Comparison of ENCODE assay signal across 22 cellular contexts in the genomic region with DNA sequence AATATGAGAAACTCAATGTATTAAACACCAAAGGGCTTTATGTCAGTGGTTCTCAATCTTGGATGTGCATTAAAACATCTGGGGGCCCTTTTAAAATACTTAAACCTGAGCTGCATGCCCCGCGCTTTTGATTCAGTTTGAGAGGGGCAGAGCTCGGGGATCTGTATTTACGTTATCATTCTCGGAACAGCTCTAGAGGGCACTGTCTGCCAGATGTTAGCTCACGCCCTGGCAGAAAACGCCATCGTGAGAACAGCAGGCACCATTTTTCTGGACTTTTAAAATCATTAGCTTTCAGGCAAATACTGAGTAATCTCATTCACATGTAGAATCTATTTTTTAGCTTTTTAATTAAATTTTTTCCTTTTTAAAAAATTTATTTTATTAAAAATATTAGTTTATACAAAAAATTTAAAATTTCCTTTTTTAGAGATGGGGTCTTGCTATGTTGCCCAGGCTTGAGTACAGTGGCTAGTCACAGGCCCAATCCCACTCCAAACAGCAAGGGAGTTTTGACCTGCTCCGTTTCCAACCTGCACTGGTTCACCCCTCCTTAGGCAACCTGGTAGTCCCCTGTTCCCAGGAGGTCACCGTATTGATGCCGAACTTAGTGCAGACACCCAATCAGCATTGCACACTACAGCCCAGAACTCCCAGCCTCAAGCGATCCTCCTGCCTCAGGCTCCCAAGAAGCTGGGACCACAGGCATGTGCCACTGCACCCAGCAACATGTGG. TPM values are rescaled to one million over a fixed set of nuclear protein-coding genes. Genes with fewer than 3 reads are reported as not detected.
DNase-seq lines count a peak whose midpoint lies in the region; ATAC-seq, FAIRE-seq and TF ChIP-seq lines count a peak whose summit lies in the region.
"Had no signal": no experiment of that assay in that cellular context is flagged by ENCODE, and none has a peak within 500 bp of the region (broad histone marks: within the 10 kb centered on the region; RNA-seq: fewer than 3 reads in every experiment).

No MANE protein-coding gene starts in this region.

- H3K4me1 ChIP-seq in HepG2 (ENCODE audit: insufficient read depth, low read length) (no peaks in the 10 kb centered on the region), right lobe of liver (no peaks in the 10 kb centered on the region), OCI-LY1 (ENCODE audit: insufficient read depth, low read length, severe bottlenecking) (no peaks in the 10 kb centered on the region)
- H3K4me1 ChIP-seq: heart left ventricle, vagina had no signal

- peak; percentile 60 for TF ChIP-seq RAD21 in HepG2 (CRISPR knock-in tag; IDR thresholded peaks at IDR 0.05)

- H2AFZ ChIP-seq in HepG2 (ENCODE audit: low read length), result no peak overlapping the region
- no peak overlapping the region for H2AFZ ChIP-seq in OCI-LY1 (ENCODE audit: low read length)

- in situ Hi-C loops in HepG2 (cut with HindIII; ENCODE audit: extremely low pct_ligation_motif_present, low pct_unique_long_range_greater_than_20kb), result loop anchor here (25.0 kb wide), 1 partner anchor 196 kb away; a partner anchor contains a TSS

- H4K20me1 ChIP-seq in HepG2 (ENCODE audit: insufficient read depth, low read length) (no peaks in the 10 kb centered on the region), OCI-LY1 (ENCODE audit: insufficient read depth, low read length) (no peaks in the 10 kb centered on the region)

- no peaks in the 10 kb centered on the region for H3K9me3 ChIP-seq in HepG2 (ENCODE audit: low read length)
- no peaks in the 10 kb centered on the region for H3K9me3 ChIP-seq in right lobe of liver
- H3K9me3 ChIP-seq in OCI-LY1 (ENCODE audit: low read length), result no peaks in the 10 kb centered on the region
- H3K9me3 ChIP-seq: heart left ventricle, MG63, vagina had no signal

- no peak overlapping the region for H3K27ac Mint-ChIP-seq in activated CD4-positive, alpha-beta T cell treated with anti-CD3 and anti-CD28 coated beads, Interleukin-2, amount 10 ng/mL, durations not matched to agents 24 days and 14 days
- H3K27ac Mint-ChIP-seq: activated B cell treated with CpG ODN at 0.5 μM for 24 hours; activated CD4-positive, alpha-beta memory T cell treated with anti-CD3 and anti-CD28 coated beads, Interleukin-2, amount 10 ng/mL, durations not matched to agents 7 days and 5 days; effector memory CD8-positive, alpha-beta T cell had no signal

- H3K9ac ChIP-seq in HepG2 (ENCODE audit: insufficient read depth, low read depth, low read length) (no peak overlapping the region), OCI-LY1 (ENCODE audit: low read length) (no peak overlapping the region)

- FAIRE-seq in HepG2 (lab: Jason Lieb, UNC), result no peak

- H3K36me3 Mint-ChIP-seq in activated CD4-positive, alpha-beta T cell treated with anti-CD3 and anti-CD28 coated beads, Interleukin-2, amount 10 ng/mL, durations not matched to agents 24 days and 14 days (ENCODE audit: low read depth), result no peaks in the 10 kb centered on the region

- H3K27ac ChIP-seq in HepG2 (ENCODE audit: extremely low read length, insufficient read depth, low read length) (no peak overlapping the region), right lobe of liver (no peak overlapping the region), OCI-LY1 (ENCODE audit: low read depth, low read length, poor library complexity, severe bottlenecking) (no peak overlapping the region)
- H3K27ac ChIP-seq: heart left ventricle, vagina had no signal

- intact Hi-C loops in HepG2 (cut with micrococcal nuclease; ENCODE audit: unreplicated experiment) (loop anchor here (1.0 kb wide), 1 partner anchor 18 kb away; no protein-coding TSS in a partner anchor), right lobe of liver (cut with DNase I) (no loop called here)
- intact Hi-C loops in activated CD4-positive, alpha-beta T cell treated with anti-CD3 and anti-CD28 coated beads, Interleukin-2, amount 10 ng/mL, durations not matched to agents 24 days and 14 days (cut with micrococcal nuclease), result no loop called here

- H3K4me3 Mint-ChIP-seq in activated CD4-positive, alpha-beta T cell treated with anti-CD3 and anti-CD28 coated beads, Interleukin-2, amount 10 ng/mL, durations not matched to agents 24 days and 14 days, result no peak overlapping the region
- H3K4me3 Mint-ChIP-seq: activated B cell treated with CpG ODN at 0.5 μM for 24 hours; activated CD4-positive, alpha-beta memory T cell treated with anti-CD3 and anti-CD28 coated beads, Interleukin-2, amount 10 ng/mL, durations not matched to agents 7 days and 5 days; effector memory CD8-positive, alpha-beta T cell had no signal

- DNase-seq in HepG2 (ENCODE audit: low spot score) (peak; percentile 39), right lobe of liver (no peak), dermis blood vessel endothelial cell (peak; percentile 7), EL (no peak), middle frontal gyrus (ENCODE audit: extremely low spot score, low spot score) (no peak)
- no peak for DNase-seq in activated CD8-positive, alpha-beta memory T cell treated with anti-CD3 and anti-CD28 coated beads, Interleukin-2, amount 50 U/mL, for 4 hours
- DNase-seq in activated CD4-positive, alpha-beta T cell treated with anti-CD3 and anti-CD28 coated beads, Interleukin-2, amount 10 ng/mL, durations not matched to agents 24 days and 14 days, result no peak
- DNase-seq: activated B cell treated with CpG ODN at 0.5 μM for 24 hours; activated CD4-positive, alpha-beta memory T cell treated with anti-CD3 and anti-CD28 coated beads, Interleukin-2, amount 10 ng/mL, durations not matched to agents 7 days and 5 days; activated naive CD4-positive, alpha-beta T cell treated with anti-CD3 and anti-CD28 coated beads, Interleukin-2, amount 50 U/mL, for 16 hours; activated T-cell treated with anti-CD3 and anti-CD28 coated beads, Interleukin-2, amount 50 U/mL, for 1 hour; cerebellar nuclear complex; effector memory CD8-positive, alpha-beta T cell; GOT3; heart left ventricle; MG63; NCI-H1930; NCI-H510A; OCI-M1; T-helper 2 cell had no signal

- TF ChIP-seq EP300 in HepG2 (IDR thresholded peaks at IDR 0.05; ENCODE audit: low read depth in 2 of 2, low read length in 2 of 2) (no peak), HepG2 (CRISPR knock-in tag; IDR thresholded peaks at IDR 0.05; ENCODE audit: borderline replicate concordance) (no peak)

- peak; percentile 82 for ATAC-seq in HepG2
- no peak for ATAC-seq in right lobe of liver
- ATAC-seq: effector memory CD8-positive, alpha-beta T cell; heart left ventricle had no signal

- H3K4me1 Mint-ChIP-seq in activated CD4-positive, alpha-beta T cell treated with anti-CD3 and anti-CD28 coated beads, Interleukin-2, amount 10 ng/mL, durations not matched to agents 24 days and 14 days, result no peaks in the 10 kb centered on the region
- H3K4me1 Mint-ChIP-seq: activated B cell treated with CpG ODN at 0.5 μM for 24 hours; activated CD4-positive, alpha-beta memory T cell treated with anti-CD3 and anti-CD28 coated beads, Interleukin-2, amount 10 ng/mL, durations not matched to agents 7 days and 5 days had no signal

- 26% methylated on average over 12 of the region's 12 CpGs for WGBS in HepG2 (ENCODE audit: low lambda C conversion rate)
- WGBS in right lobe of liver (ENCODE audit: insufficient coverage, low coverage, low lambda C conversion rate, missing lambda C conversion rate), result 71% methylated on average over 12 of the region's 12 CpGs

- CTCF ChIA-PET in HepG2 (lab: Yijun Ruan, JAX; ENCODE audit: low intra/inter-chr PET ratio, low total read pairs), result interaction anchor here (2.1 kb wide), 1 partner anchor 18 kb away, joined by 9 read pairs; no protein-coding TSS in a partner anchor

- TF ChIP-seq CTCF in HepG2 (CRISPR knock-in tag; IDR thresholded peaks at IDR 0.05) (peak; percentile 66), right lobe of liver (IDR thresholded peaks at IDR 0.05) (no peak), OCI-LY1 (IDR thresholded peaks at IDR 0.05; ENCODE audit: low read length) (peak; percentile 42; the same call in 1 of the 2 replicates)

- H3K36me3 ChIP-seq in HepG2 (replicated peaks in 1 of 2; ENCODE audit: control insufficient read depth in 1 of 2, insufficient read depth in 2 of 2, low read length in 2 of 2), result no peaks in the 10 kb centered on the region
- no peaks in the 10 kb centered on the region for H3K36me3 ChIP-seq in right lobe of liver
- H3K36me3 ChIP-seq in OCI-LY1 (ENCODE audit: insufficient read depth, low read length), result no peaks in the 10 kb centered on the region
- H3K36me3 ChIP-seq: heart left ventricle, MG63, vagina had no signal

- H3K4me2 ChIP-seq in HepG2 (ENCODE audit: low read depth, low read length) (no peak overlapping the region), OCI-LY1 (ENCODE audit: low read length) (no peak overlapping the region)

- no peak overlapping the region for H3K4me3 ChIP-seq in HepG2 (replicated peaks in 1 of 3; ENCODE audit: insufficient read depth in 1 of 3, low read depth in 2 of 3, low read length in 3 of 3)
- H3K4me3 ChIP-seq in right lobe of liver, result no peak overlapping the region
- H3K4me3 ChIP-seq in OCI-LY1 (ENCODE audit: low read depth, low read length, poor library complexity, severe bottlenecking), result no peak overlapping the region
- H3K4me3 ChIP-seq: heart left ventricle, MG63, vagina had no signal

- H3K27me3 ChIP-seq in HepG2 (ENCODE audit: control insufficient read depth in 1 of 2, insufficient read depth in 2 of 2, low read length in 2 of 2) (peaks cover 0 to 27% of the 10 kb centered on the region in 2 experiments; a peak in 3 of 5 replicates), right lobe of liver (no peaks in the 10 kb centered on the region), OCI-LY1 (ENCODE audit: insufficient read depth, low read length) (no peaks in the 10 kb centered on the region)
- H3K27me3 ChIP-seq: MG63, vagina had no signal

- no peaks in the 10 kb centered on the region for H3K9me3 Mint-ChIP-seq in activated CD4-positive, alpha-beta T cell treated with anti-CD3 and anti-CD28 coated beads, Interleukin-2, amount 10 ng/mL, durations not matched to agents 24 days and 14 days
- H3K9me3 Mint-ChIP-seq: activated B cell treated with CpG ODN at 0.5 μM for 24 hours; activated CD4-positive, alpha-beta memory T cell treated with anti-CD3 and anti-CD28 coated beads, Interleukin-2, amount 10 ng/mL, durations not matched to agents 7 days and 5 days; effector memory CD8-positive, alpha-beta T cell had no signal

- H3K9me2 ChIP-seq in OCI-LY1 (ENCODE audit: low read depth, low read length), result no peaks in the 10 kb centered on the region

- no peaks in the 10 kb centered on the region for H3K79me2 ChIP-seq in HepG2 (ENCODE audit: insufficient read depth, low read length)
- no peaks in the 10 kb centered on the region for H3K79me2 ChIP-seq in OCI-LY1 (ENCODE audit: insufficient read depth, low read length)

- H3F3A ChIP-seq in OCI-LY1 (ENCODE audit: insufficient read depth, low read length), result no peaks in the 10 kb centered on the region

- peaks cover 2% of the 10 kb centered on the region for H3K27me3 Mint-ChIP-seq in activated CD4-positive, alpha-beta T cell treated with anti-CD3 and anti-CD28 coated beads, Interleukin-2, amount 10 ng/mL, durations not matched to agents 24 days and 14 days

- BruUV-seq in HepG2 (replicated peaks; lab: Mats Ljungman, UMichigan), result no TSS peak

- TF ChIP-seq POLR2A in HepG2 (IDR thresholded peaks at IDR 0.05; ENCODE audit: insufficient read depth in 1 of 2, low read depth in 2 of 2, low read length in 2 of 2) (no peak), right lobe of liver (IDR thresholded peaks at IDR 0.05) (no peak)

- POLR2A ChIA-PET in HepG2 (lab: Yijun Ruan, JAX), result interaction anchor here (0.8 kb wide), 1 partner anchor 30 kb away, joined by 3 read pairs; a partner anchor contains a TSS

RNA-seq across cellular contexts. Expression of a gene that starts 30.0 kb away (rescaled TPM):
- total RNA-seq in HepG2 (2016; rRNA removed; fragmentation: Illumina TruSeq; extraction: Trizol), result 25.9 and 26.7 TPM in 2 replicates
- 20.4 and 21.1 TPM in 2 replicates for total RNA-seq in HepG2 (2016; cell fraction: cytosol; rRNA removed; fragmentation: Illumina TruSeq; extraction: Trizol; ENCODE audit: low read depth)
- total RNA-seq in HepG2 (2016; cell fraction: insoluble cytoplasmic fraction; rRNA removed; fragmentation: Illumina TruSeq; extraction: Trizol), result 26.5 and 28.9 TPM in 2 replicates
- 14.9 and 18.4 TPM in 2 replicates for total RNA-seq in HepG2 (2016; cell fraction: membrane; rRNA removed; fragmentation: Illumina TruSeq; extraction: Trizol)
- total RNA-seq in HepG2 (2016; cell fraction: nucleus; rRNA removed; fragmentation: Illumina TruSeq; extraction: Trizol), result 34.7 and 40.8 TPM in 2 replicates
- 23.5 and 27.2 TPM in 2 replicates for polyA plus RNA-seq in HepG2 (2011; rRNA removed)
- 16.3 and 20.3 TPM in 2 replicates for polyA plus RNA-seq in HepG2 (2011; cell fraction: cytosol; rRNA removed)
- 66.0 and 71.0 TPM in 2 replicates for polyA plus RNA-seq in HepG2 (2011; cell fraction: nucleus; rRNA removed)
- polyA plus RNA-seq in HepG2 (2012), result 14.2 and 16.6 TPM in 2 replicates
- 2.1 and 2.4 TPM in 2 replicates for polyA plus RNA-seq in HepG2 (2016; cell fraction: cytosol; fragmentation: Illumina TruSeq; extraction: Trizol; ENCODE audit: low read depth)
- 16.5 and 16.7 TPM in 2 replicates for polyA plus RNA-seq in HepG2 (2016; cell fraction: insoluble cytoplasmic fraction; fragmentation: Illumina TruSeq; extraction: Trizol; ENCODE audit: low read depth)
- 5.2 and 5.4 TPM in 2 replicates for polyA plus RNA-seq in HepG2 (2016; cell fraction: membrane; fragmentation: Illumina TruSeq; extraction: Trizol; ENCODE audit: low read depth)
- 69.3 and 73.3 TPM in 2 replicates for polyA plus RNA-seq in HepG2 (2016; cell fraction: nucleus; fragmentation: Illumina TruSeq; extraction: Trizol; ENCODE audit: insufficient read depth, low read depth)
- polyA minus RNA-seq in HepG2 (2011; rRNA and poly(A)+ RNA removed; ENCODE audit: low replicate concordance), result 7.4 and 27.1 TPM in 2 replicates
- polyA minus RNA-seq in HepG2 (2011; cell fraction: cytosol; rRNA and poly(A)+ RNA removed), result 10.5 and 10.6 TPM in 2 replicates
- 25.5 and 34.3 TPM in 2 replicates for polyA minus RNA-seq in HepG2 (2011; cell fraction: nucleus; rRNA and poly(A)+ RNA removed)
- total RNA-seq in right lobe of liver, result 1 to 10 TPM; 2.5 to 6.1 (median 4.8) TPM
- total RNA-seq in dermis blood vessel endothelial cell, result 17.8 and 27.9 TPM in 2 replicates
- 10.2 and 10.5 TPM in 2 replicates for total RNA-seq in activated CD4-positive, alpha-beta T cell treated with anti-CD3 and anti-CD28 coated beads, Interleukin-2, amount 10 ng/mL, durations not matched to agents 24 days and 14 days

Comparison
In these comparisons a context has a peak if more than half of its experiments do, and no peak if none do; other contexts are left out.
1. DNase-seq: peak in HepG2 (single experiment) and dermis blood vessel endothelial cell (single experiment); none in right lobe of liver (0 of 3), EL (single experiment), middle frontal gyrus (single experiment), activated CD8-positive, alpha-beta memory T cell treated with anti-CD3 and anti-CD28 coated beads, Interleukin-2, amount 50 U/mL, for 4 hours (single experiment) and activated CD4-positive, alpha-beta T cell treated with anti-CD3 and anti-CD28 coated beads, Interleukin-2, amount 10 ng/mL, durations not matched to agents 24 days and 14 days (single experiment).
2. CTCF ChIP-seq: peak in HepG2 (single experiment) and OCI-LY1 (single experiment); none in right lobe of liver (0 of 4).